In the genomic region with DNA sequence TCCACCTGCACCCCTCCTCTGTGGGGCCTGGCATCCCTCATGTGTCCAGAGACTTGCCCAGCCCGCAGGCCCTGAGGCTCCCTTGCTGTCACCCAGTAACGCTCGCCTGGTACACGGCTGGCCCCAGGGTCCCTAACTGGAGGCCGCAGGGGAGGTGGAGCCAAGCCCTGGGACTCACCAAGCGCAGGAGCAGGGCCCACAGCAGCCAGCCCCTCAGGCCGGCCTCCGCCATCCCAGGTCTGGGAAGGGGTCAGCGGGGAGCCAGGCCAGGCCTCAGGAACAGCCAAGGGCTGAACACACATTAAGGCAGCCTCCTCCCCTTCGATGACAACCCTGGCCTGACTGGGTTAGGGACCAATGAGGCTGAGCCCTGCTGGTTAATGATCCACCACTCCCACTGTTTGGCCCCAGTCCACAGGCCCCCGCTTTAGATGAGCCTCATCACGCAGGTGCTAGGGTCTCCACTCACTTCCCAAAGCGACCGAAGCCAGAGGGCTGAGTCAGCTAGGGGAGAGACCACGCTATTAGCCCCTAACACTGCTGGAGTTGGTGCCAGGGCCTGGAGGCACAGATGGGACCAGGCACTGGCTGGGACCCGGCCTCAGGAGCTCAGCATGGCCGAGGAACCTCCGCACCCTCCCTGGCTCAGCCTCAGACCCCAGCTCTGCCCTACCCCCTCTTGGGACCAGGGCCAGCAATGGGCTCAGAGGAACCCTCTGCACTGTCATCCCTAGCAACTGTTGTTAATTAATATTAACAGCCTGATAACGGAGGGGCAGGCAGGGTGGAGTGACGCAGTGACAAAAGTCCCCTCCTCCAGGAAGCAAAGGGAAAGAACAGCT, we compare ENCODE assay signal across 1 cellular context.
TF ChIP-seq lines count a peak whose summit lies in the region.

A gene with protein sequence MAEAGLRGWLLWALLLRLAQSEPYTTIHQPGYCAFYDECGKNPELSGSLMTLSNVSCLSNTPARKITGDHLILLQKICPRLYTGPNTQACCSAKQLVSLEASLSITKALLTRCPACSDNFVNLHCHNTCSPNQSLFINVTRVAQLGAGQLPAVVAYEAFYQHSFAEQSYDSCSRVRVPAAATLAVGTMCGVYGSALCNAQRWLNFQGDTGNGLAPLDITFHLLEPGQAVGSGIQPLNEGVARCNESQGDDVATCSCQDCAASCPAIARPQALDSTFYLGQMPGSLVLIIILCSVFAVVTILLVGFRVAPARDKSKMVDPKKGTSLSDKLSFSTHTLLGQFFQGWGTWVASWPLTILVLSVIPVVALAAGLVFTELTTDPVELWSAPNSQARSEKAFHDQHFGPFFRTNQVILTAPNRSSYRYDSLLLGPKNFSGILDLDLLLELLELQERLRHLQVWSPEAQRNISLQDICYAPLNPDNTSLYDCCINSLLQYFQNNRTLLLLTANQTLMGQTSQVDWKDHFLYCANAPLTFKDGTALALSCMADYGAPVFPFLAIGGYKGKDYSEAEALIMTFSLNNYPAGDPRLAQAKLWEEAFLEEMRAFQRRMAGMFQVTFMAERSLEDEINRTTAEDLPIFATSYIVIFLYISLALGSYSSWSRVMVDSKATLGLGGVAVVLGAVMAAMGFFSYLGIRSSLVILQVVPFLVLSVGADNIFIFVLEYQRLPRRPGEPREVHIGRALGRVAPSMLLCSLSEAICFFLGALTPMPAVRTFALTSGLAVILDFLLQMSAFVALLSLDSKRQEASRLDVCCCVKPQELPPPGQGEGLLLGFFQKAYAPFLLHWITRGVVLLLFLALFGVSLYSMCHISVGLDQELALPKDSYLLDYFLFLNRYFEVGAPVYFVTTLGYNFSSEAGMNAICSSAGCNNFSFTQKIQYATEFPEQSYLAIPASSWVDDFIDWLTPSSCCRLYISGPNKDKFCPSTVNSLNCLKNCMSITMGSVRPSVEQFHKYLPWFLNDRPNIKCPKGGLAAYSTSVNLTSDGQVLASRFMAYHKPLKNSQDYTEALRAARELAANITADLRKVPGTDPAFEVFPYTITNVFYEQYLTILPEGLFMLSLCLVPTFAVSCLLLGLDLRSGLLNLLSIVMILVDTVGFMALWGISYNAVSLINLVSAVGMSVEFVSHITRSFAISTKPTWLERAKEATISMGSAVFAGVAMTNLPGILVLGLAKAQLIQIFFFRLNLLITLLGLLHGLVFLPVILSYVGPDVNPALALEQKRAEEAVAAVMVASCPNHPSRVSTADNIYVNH (N-terminal part only) (minus strand): TSS at position 303 of the 842 bp plus-strand sequence. CDS start 71 bp downstream, at position 232.

TF ChIP-seq in HepG2, 621 proteins besides CTCF, POLR2A, EP300 and RAD21 (continued from another document and continues in another):
- TF ChIP-seq, protein P1, sequence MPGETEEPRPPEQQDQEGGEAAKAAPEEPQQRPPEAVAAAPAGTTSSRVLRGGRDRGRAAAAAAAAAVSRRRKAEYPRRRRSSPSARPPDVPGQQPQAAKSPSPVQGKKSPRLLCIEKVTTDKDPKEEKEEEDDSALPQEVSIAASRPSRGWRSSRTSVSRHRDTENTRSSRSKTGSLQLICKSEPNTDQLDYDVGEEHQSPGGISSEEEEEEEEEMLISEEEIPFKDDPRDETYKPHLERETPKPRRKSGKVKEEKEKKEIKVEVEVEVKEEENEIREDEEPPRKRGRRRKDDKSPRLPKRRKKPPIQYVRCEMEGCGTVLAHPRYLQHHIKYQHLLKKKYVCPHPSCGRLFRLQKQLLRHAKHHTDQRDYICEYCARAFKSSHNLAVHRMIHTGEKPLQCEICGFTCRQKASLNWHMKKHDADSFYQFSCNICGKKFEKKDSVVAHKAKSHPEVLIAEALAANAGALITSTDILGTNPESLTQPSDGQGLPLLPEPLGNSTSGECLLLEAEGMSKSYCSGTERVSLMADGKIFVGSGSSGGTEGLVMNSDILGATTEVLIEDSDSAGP (CRISPR knock-in tag; IDR thresholded peaks at IDR 0.05; ENCODE audit: borderline replicate concordance), result peak; percentile 86
- TF ChIP-seq CHD4 (IDR thresholded peaks at IDR 0.05; ENCODE audit: borderline replicate concordance, low read length) (no peak), KAT7 (CRISPR knock-in tag; IDR thresholded peaks at IDR 0.05; ENCODE audit: borderline replicate concordance) (peak; percentile 83; the same call in 1 of the 2 replicates), TP53 (CRISPR knock-in tag; conservative IDR thresholded peaks at IDR 0.05) (0 out of 2 replicates have a peak, but pooled peaks have one; percentile 74), CENPT (CRISPR knock-in tag; IDR thresholded peaks at IDR 0.05; ENCODE audit: low read depth) (no peak), ZNF839 (CRISPR knock-in tag; IDR thresholded peaks at IDR 0.05; ENCODE audit: borderline replicate concordance) (no peak), PCBP2 (optimal IDR thresholded peaks at IDR 0.05; ENCODE audit: low read depth, low read length, poor library complexity, severe bottlenecking) (no peak), PHF20 (CRISPR knock-in tag; IDR thresholded peaks at IDR 0.05) (peak; percentile 69), TEAD3 (CRISPR knock-in tag; optimal IDR thresholded peaks at IDR 0.05; ENCODE audit: borderline replicate concordance) (peak; percentile 72), ZNF773 (CRISPR knock-in tag; IDR thresholded peaks at IDR 0.05; ENCODE audit: borderline replicate concordance) (no peak), ZNF558 (CRISPR knock-in tag; IDR thresholded peaks at IDR 0.05; ENCODE audit: borderline replicate concordance) (peak; percentile 81; the same call in 1 of the 2 replicates), ZNF660 (CRISPR knock-in tag; IDR thresholded peaks at IDR 0.05; ENCODE audit: borderline replicate concordance, low read depth) (no peak), ZBTB8A (CRISPR knock-in tag; IDR thresholded peaks at IDR 0.05; ENCODE audit: borderline replicate concordance, low read depth) (no peak), AGO2 (optimal IDR thresholded peaks at IDR 0.05; ENCODE audit: low read depth, low read length) (peak; percentile 44), GABPB1 (CRISPR knock-in tag; IDR thresholded peaks at IDR 0.05) (peak; percentile 69), ELF3 (CRISPR knock-in tag; IDR thresholded peaks at IDR 0.05) (peak; percentile 36; the same call in 1 of the 2 replicates), ZFP62 (CRISPR knock-in tag; IDR thresholded peaks at IDR 0.05) (no peak), ZNF792 (CRISPR knock-in tag; IDR thresholded peaks at IDR 0.05) (peak; percentile 86), HOXA3 (CRISPR knock-in tag; IDR thresholded peaks at IDR 0.05) (peak; percentile 54; the same call in 1 of the 2 replicates), MBD4 (IDR thresholded peaks at IDR 0.05; ENCODE audit: borderline replicate concordance, low read length) (no peak), ZNF382 (CRISPR knock-in tag; IDR thresholded peaks at IDR 0.05; ENCODE audit: borderline replicate concordance) (no peak), FOXO1 (CRISPR knock-in tag; IDR thresholded peaks at IDR 0.05) (no peak; the same call in none of the 2 replicates), THYN1 (CRISPR knock-in tag; IDR thresholded peaks at IDR 0.05; ENCODE audit: borderline replicate concordance, low read depth) (no peak), ZNF572 (CRISPR knock-in tag; IDR thresholded peaks at IDR 0.05) (peak; percentile 96; the same call in 1 of the 2 replicates), SP1 (IDR thresholded peaks at IDR 0.05) (no peak), SP1 (CRISPR knock-in tag; IDR thresholded peaks at IDR 0.05) (peak; percentile 77), ZSCAN20 (CRISPR knock-in tag; IDR thresholded peaks at IDR 0.05; ENCODE audit: borderline replicate concordance) (no peak), ZNF749 (CRISPR knock-in tag; IDR thresholded peaks at IDR 0.05; ENCODE audit: borderline replicate concordance) (peak; percentile 87), ZSCAN12 (CRISPR knock-in tag; IDR thresholded peaks at IDR 0.05) (no peak), ZNF883 (CRISPR knock-in tag; IDR thresholded peaks at IDR 0.05; ENCODE audit: not compliant biosample characterization) (peak; percentile 5), RARG (CRISPR knock-in tag; IDR thresholded peaks at IDR 0.05; ENCODE audit: low read depth) (no peak; the same call in 1 of the 2 replicates), ZNF652 (CRISPR knock-in tag; IDR thresholded peaks at IDR 0.05; ENCODE audit: borderline replicate concordance, low read depth) (peak; percentile 14; the same call in 1 of the 2 replicates), HNRNPLL (IDR thresholded peaks at IDR 0.05; ENCODE audit: low read depth, low read length, poor library complexity, severe bottlenecking) (peak; percentile 66), ZBTB38 (CRISPR knock-in tag; IDR thresholded peaks at IDR 0.05) (peak; percentile 45; the same call in 1 of the 2 replicates)
- TF ChIP-seq, protein P2, sequence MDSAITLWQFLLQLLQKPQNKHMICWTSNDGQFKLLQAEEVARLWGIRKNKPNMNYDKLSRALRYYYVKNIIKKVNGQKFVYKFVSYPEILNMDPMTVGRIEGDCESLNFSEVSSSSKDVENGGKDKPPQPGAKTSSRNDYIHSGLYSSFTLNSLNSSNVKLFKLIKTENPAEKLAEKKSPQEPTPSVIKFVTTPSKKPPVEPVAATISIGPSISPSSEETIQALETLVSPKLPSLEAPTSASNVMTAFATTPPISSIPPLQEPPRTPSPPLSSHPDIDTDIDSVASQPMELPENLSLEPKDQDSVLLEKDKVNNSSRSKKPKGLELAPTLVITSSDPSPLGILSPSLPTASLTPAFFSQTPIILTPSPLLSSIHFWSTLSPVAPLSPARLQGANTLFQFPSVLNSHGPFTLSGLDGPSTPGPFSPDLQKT (CRISPR knock-in tag; IDR thresholded peaks at IDR 0.05; ENCODE audit: borderline replicate concordance), result no peak
- TF ChIP-seq, protein P3, sequence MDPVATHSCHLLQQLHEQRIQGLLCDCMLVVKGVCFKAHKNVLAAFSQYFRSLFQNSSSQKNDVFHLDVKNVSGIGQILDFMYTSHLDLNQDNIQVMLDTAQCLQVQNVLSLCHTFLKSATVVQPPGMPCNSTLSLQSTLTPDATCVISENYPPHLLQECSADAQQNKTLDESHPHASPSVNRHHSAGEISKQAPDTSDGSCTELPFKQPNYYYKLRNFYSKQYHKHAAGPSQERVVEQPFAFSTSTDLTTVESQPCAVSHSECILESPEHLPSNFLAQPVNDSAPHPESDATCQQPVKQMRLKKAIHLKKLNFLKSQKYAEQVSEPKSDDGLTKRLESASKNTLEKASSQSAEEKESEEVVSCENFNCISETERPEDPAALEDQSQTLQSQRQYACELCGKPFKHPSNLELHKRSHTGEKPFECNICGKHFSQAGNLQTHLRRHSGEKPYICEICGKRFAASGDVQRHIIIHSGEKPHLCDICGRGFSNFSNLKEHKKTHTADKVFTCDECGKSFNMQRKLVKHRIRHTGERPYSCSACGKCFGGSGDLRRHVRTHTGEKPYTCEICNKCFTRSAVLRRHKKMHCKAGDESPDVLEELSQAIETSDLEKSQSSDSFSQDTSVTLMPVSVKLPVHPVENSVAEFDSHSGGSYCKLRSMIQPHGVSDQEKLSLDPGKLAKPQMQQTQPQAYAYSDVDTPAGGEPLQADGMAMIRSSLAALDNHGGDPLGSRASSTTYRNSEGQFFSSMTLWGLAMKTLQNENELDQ (CRISPR knock-in tag; IDR thresholded peaks at IDR 0.05; ENCODE audit: borderline replicate concordance), result peak; percentile 36; the same call in 1 of the 2 replicates
- TF ChIP-seq, protein P4, sequence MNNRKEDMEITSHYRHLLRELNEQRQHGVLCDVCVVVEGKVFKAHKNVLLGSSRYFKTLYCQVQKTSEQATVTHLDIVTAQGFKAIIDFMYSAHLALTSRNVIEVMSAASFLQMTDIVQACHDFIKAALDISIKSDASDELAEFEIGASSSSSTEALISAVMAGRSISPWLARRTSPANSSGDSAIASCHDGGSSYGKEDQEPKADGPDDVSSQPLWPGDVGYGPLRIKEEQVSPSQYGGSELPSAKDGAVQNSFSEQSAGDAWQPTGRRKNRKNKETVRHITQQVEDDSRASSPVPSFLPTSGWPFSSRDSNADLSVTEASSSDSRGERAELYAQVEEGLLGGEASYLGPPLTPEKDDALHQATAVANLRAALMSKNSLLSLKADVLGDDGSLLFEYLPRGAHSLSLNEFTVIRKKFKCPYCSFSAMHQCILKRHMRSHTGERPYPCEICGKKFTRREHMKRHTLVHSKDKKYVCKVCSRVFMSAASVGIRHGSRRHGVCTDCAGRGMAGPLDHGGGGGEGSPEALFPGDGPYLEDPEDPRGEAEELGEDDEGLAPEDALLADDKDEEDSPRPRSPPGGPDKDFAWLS (CRISPR knock-in tag; IDR thresholded peaks at IDR 0.05; ENCODE audit: borderline replicate concordance), result no peak; the same call in 1 of the 2 replicates
- TF ChIP-seq, protein P5, sequence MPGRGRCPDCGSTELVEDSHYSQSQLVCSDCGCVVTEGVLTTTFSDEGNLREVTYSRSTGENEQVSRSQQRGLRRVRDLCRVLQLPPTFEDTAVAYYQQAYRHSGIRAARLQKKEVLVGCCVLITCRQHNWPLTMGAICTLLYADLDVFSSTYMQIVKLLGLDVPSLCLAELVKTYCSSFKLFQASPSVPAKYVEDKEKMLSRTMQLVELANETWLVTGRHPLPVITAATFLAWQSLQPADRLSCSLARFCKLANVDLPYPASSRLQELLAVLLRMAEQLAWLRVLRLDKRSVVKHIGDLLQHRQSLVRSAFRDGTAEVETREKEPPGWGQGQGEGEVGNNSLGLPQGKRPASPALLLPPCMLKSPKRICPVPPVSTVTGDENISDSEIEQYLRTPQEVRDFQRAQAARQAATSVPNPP (CRISPR knock-in tag; IDR thresholded peaks at IDR 0.05), result no peak
- TF ChIP-seq, protein P6, sequence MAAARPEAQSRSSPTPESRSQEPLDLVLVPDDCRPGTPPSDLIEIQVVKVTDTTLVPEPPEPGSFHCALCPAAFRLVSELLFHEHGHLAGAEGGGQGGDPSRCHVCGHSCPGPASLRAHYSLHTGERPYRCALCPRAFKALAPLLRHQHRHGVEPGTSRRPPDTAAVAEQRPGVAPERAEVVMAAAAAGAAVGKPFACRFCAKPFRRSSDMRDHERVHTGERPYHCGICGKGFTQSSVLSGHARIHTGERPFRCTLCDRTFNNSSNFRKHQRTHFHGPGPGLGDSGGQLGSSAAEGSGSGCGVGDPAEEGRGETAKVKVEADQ (CRISPR knock-in tag; IDR thresholded peaks at IDR 0.05; ENCODE audit: borderline replicate concordance), result peak; percentile 58; the same call in 1 of the 2 replicates
- TF ChIP-seq, protein P7, sequence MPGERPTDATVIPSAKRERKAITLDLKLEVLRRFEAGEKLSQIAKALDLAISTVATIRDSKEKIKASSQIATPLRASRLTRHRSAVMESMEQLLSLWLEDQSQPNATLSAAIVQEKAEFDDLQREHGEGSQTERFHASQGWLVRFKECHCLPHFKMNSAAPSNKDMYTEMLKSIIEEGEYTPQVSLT (CRISPR knock-in tag; IDR thresholded peaks at IDR 0.05; ENCODE audit: borderline replicate concordance, low read depth), result peak; percentile 71; the same call in 1 of the 2 replicates
- TF ChIP-seq, protein P8, sequence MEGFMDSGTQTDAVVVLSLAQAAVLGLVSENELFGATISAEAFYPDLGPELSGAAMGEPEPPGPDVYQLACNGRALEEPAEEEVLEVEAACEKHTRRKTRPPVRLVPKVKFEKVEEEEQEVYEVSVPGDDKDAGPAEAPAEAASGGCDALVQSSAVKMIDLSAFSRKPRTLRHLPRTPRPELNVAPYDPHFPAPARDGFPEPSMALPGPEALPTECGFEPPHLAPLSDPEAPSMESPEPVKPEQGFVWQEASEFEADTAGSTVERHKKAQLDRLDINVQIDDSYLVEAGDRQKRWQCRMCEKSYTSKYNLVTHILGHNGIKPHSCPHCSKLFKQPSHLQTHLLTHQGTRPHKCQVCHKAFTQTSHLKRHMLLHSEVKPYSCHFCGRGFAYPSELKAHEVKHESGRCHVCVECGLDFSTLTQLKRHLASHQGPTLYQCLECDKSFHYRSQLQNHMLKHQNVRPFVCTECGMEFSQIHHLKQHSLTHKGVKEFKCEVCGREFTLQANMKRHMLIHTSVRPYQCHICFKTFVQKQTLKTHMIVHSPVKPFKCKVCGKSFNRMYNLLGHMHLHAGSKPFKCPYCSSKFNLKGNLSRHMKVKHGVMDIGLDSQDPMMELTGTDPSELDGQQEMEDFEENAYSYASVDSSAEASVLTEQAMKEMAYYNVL (CRISPR knock-in tag; IDR thresholded peaks at IDR 0.05; ENCODE audit: borderline replicate concordance), result peak; percentile 73
